ENCODE assay signal across 34 cellular contexts in the genomic region with DNA sequence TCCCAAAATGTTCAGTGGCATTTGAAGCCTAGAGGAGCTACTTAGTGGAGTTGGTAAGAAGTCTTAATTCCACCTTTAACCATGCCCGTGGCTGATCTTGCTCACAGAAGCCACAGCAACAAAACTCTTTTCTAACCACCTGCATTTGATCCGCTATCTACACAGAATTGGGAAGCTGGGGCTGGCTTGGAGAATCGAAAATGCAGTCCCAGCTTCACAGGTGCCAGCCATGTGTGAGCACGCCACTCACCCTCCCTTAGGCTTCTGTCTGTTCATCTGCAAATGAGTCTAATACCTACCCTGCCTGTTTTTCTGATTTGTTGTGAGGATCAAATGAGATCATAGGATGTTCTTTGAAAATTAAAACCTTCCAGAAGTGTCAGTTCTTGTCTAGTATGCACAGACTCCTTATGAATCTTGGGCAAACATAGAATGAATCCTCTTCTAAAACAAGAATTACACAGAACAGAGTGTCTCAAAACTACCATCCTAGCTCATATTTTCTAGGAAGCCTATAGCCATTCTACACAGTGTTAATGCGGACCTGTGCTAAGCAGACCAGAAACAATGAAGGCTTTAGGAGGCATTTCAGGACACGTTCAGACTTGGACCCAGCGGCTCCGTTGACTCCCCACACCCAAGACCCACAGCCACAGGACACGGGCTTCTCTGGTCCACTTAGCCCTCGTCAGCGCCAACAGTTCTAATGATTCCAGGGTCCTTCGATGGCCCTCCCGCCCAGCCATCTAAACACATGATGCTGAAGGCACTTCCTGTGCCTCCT.
A peak's percentile ranks its signal among the peaks of the same experiment; 100 is the strongest.
DNase-seq lines count a peak whose midpoint lies in the region; ATAC-seq, FAIRE-seq and TF ChIP-seq lines count a peak whose summit lies in the region.
"Had no signal": no experiment of that assay in that cellular context is flagged by ENCODE, and none has a peak within 500 bp of the region (broad histone marks: within the 10 kb centered on the region; RNA-seq: fewer than 3 reads in every experiment).

No MANE protein-coding gene starts in this region.

- no peak for TF ChIP-seq POLR2A in GM12891 (IDR thresholded peaks at IDR 0.05; ENCODE audit: low read depth, low read length)

- peak; percentile 64 for ATAC-seq in foreskin keratinocyte
- ATAC-seq in stimulated activated naive B cell treated with anti-CD40 and anti-IgM and Interleukin-4, amounts not matched to agents 10 μg/mL and 1 μg/mL and 100 μg/mL, for 72 hours (replicated peaks) = peak; percentile 18 to 23
- ATAC-seq in GM18867 (IDR thresholded peaks at IDR 0.05; ENCODE audit: unreplicated experiment) = no peak
- no peak for ATAC-seq in CD4-positive, alpha-beta T cell (ENCODE audit: poor library complexity)
- ATAC-seq: heart left ventricle; left ventricle myocardium superior; stimulated activated naive CD8-positive, alpha-beta T cell treated with anti-CD3 and anti-CD28 coated beads, Interleukin-15, amount 100 ng/mL, for 72 hours had no signal

- CTCF ChIA-PET in CD4-positive, alpha-beta T cell (lab: Charles Lee) = no interaction called here

- no peaks in the 10 kb centered on the region for H3K27me3 ChIP-seq in OCI-LY3 (ENCODE audit: low read depth, low read length)
- no peaks in the 10 kb centered on the region for H3K27me3 ChIP-seq in foreskin keratinocyte
- H3K27me3 ChIP-seq in CD4-positive, alpha-beta T cell (ENCODE audit: control insufficient read depth, insufficient read depth, low read length) = no peaks in the 10 kb centered on the region
- H3K27me3 ChIP-seq: heart left ventricle, right atrium auricular region, SJSA1, thyroid gland, vagina had no signal

- intact Hi-C loops in CD4-positive, alpha-beta T cell (cut with DNase I, micrococcal nuclease) = no loop called here

- H3K27ac Mint-ChIP-seq in stimulated activated naive B cell treated with anti-CD40 and anti-IgM and Interleukin-4, amounts not matched to agents 10 μg/mL and 1 μg/mL and 100 μg/mL, for 72 hours = peak overlapping the region; percentile 92
- no peak overlapping the region for H3K27ac Mint-ChIP-seq in CD4-positive, alpha-beta T cell
- H3K27ac Mint-ChIP-seq: activated naive CD8-positive, alpha-beta T cell treated with anti-CD3 and anti-CD28 coated beads, Interleukin-2, amount 10 ng/mL, durations not matched to agents 7 days and 5 days; stimulated activated naive CD8-positive, alpha-beta T cell treated with anti-CD3 and anti-CD28 coated beads, Interleukin-15, amount 100 ng/mL, for 72 hours had no signal

- H3K4me1 Mint-ChIP-seq in stimulated activated naive B cell treated with anti-CD40 and anti-IgM and Interleukin-4, amounts not matched to agents 10 μg/mL and 1 μg/mL and 100 μg/mL, for 72 hours = peaks cover 50 to 80% of the 10 kb centered on the region in 2 donors
- H3K4me1 Mint-ChIP-seq in CD4-positive, alpha-beta T cell (ENCODE audit: low read depth) = no peaks in the 10 kb centered on the region
- H3K4me1 Mint-ChIP-seq: stimulated activated naive CD8-positive, alpha-beta T cell treated with anti-CD3 and anti-CD28 coated beads, Interleukin-15, amount 100 ng/mL, for 72 hours had no signal

- POLR2A ChIA-PET in CD4-positive, alpha-beta T cell (lab: Charles Lee) = no interaction called here

- no peaks in the 10 kb centered on the region for H3K79me2 ChIP-seq in OCI-LY3 (ENCODE audit: low read length)

- peak; percentile 66 for FAIRE-seq in GM12891 (lab: Jason Lieb, UNC)
- FAIRE-seq: astrocyte, G401.6, H1, small intestine had no signal

- H3K4me3 ChIP-seq in OCI-LY3 (ENCODE audit: low read length) = peak overlapping the region; percentile 59; the same call in 1 of the 2 replicates
- H3K4me3 ChIP-seq: coronary artery, heart left ventricle, right atrium auricular region, SJSA1, thyroid gland, vagina had no signal

- H3K4me3 Mint-ChIP-seq in stimulated activated naive B cell treated with anti-CD40 and anti-IgM and Interleukin-4, amounts not matched to agents 10 μg/mL and 1 μg/mL and 100 μg/mL, for 72 hours = peak overlapping the region; percentile 18 to 58
- H3K4me3 Mint-ChIP-seq in CD4-positive, alpha-beta T cell = no peak overlapping the region
- H3K4me3 Mint-ChIP-seq: activated naive CD8-positive, alpha-beta T cell treated with anti-CD3 and anti-CD28 coated beads, Interleukin-2, amount 10 ng/mL, durations not matched to agents 7 days and 5 days; stimulated activated naive CD8-positive, alpha-beta T cell treated with anti-CD3 and anti-CD28 coated beads, Interleukin-15, amount 100 ng/mL, for 72 hours had no signal

- H3K4me2 ChIP-seq in OCI-LY3 (ENCODE audit: low read length) = peak overlapping the region; percentile 86
- H3K4me2 ChIP-seq: KMS-11 had no signal

- 0 out of 2 replicates have a peak overlapping the region, but pooled peaks have one; percentile 6 for H2AFZ ChIP-seq in OCI-LY3 (ENCODE audit: low read depth, low read length)

- H3K27ac ChIP-seq in OCI-LY3 (ENCODE audit: low read length) = peak overlapping the region; percentile 63
- H3K27ac ChIP-seq in foreskin keratinocyte = no peak overlapping the region
- H3K27ac ChIP-seq in CD4-positive, alpha-beta T cell (ENCODE audit: low read depth, low read length) = no peak overlapping the region
- H3K27ac ChIP-seq: C4-2B, coronary artery, epithelial cell of prostate, heart left ventricle, KMS-11, right atrium auricular region, SJSA1, thyroid gland, vagina, WERI-Rb-1 had no signal

- TF ChIP-seq CTCF in OCI-LY3 (IDR thresholded peaks at IDR 0.05; ENCODE audit: low read depth, low read length) (no peak), foreskin keratinocyte (conservative IDR thresholded peaks at IDR 0.05) (no peak)
- TF ChIP-seq CTCF in CD4-positive, alpha-beta T cell (IDR thresholded peaks at IDR 0.05) = no peak

- H3K4me1 ChIP-seq in OCI-LY3 (ENCODE audit: low read length) (peaks cover 58% of the 10 kb centered on the region), foreskin keratinocyte (no peaks in the 10 kb centered on the region)
- H3K4me1 ChIP-seq: SJSA1, thyroid gland had no signal

- peak overlapping the region; percentile 54; the same call in 1 of the 2 replicates for H3K9ac ChIP-seq in OCI-LY3 (ENCODE audit: low read length)
- H3K9ac ChIP-seq: KMS-11 had no signal

- no peaks in the 10 kb centered on the region for H3K36me3 ChIP-seq in OCI-LY3 (replicated peaks; ENCODE audit: low read depth, low read length)
- H3K36me3 ChIP-seq: heart left ventricle, right atrium auricular region, SJSA1, thyroid gland, vagina, WERI-Rb-1 had no signal

- DNase-seq in GM12891 (ENCODE audit: insufficient read length, low spot score) = no peak
- peak in 1 of 2 donors; percentile 50 for DNase-seq in foreskin keratinocyte
- no peak for DNase-seq in stimulated activated naive B cell treated with anti-CD40 and anti-IgM and Interleukin-4, amounts not matched to agents 10 μg/mL and 1 μg/mL and 100 μg/mL, for 72 hours
- DNase-seq in CD4-positive, alpha-beta T cell = no peak
- no peak for DNase-seq in HK-2 (ENCODE audit: unreplicated experiment)
- DNase-seq: activated CD4-positive, alpha-beta T cell treated with anti-CD3 and anti-CD28 coated beads, Interleukin-2, amount 50 U/mL, for 1 hour; activated effector memory CD4-positive, alpha-beta T cell treated with Interleukin-2 at 50 U/mL for 16 hours; activated naive CD8-positive, alpha-beta T cell treated with anti-CD3 and anti-CD28 coated beads, Interleukin-2, amount 10 ng/mL, durations not matched to agents 7 days and 5 days; activated T-cell treated with anti-CD3 and anti-CD28 coated beads, Interleukin-2, amount 50 U/mL, for 1 hour; Caco-2; DMS53; effector CD8-positive, alpha-beta T cell; heart left ventricle; left ventricle myocardium superior; NCI-H1417 treated with DMSO at 0.1 percent for 48 hours; NCI-H2029 treated with DMSO at 0.1 percent for 48 hours; NCI-H69; posterior cingulate gyrus; small intestine; stimulated activated naive CD8-positive, alpha-beta T cell treated with anti-CD3 and anti-CD28 coated beads, Interleukin-15, amount 100 ng/mL, for 72 hours; thyroid gland; WERI-Rb-1 had no signal

- H3K9me3 Mint-ChIP-seq in stimulated activated naive B cell treated with anti-CD40 and anti-IgM and Interleukin-4, amounts not matched to agents 10 μg/mL and 1 μg/mL and 100 μg/mL, for 72 hours = no peaks in the 10 kb centered on the region
- H3K9me3 Mint-ChIP-seq in CD4-positive, alpha-beta T cell = no peaks in the 10 kb centered on the region
- H3K9me3 Mint-ChIP-seq: activated naive CD8-positive, alpha-beta T cell treated with anti-CD3 and anti-CD28 coated beads, Interleukin-2, amount 10 ng/mL, durations not matched to agents 7 days and 5 days; stimulated activated naive CD8-positive, alpha-beta T cell treated with anti-CD3 and anti-CD28 coated beads, Interleukin-15, amount 100 ng/mL, for 72 hours had no signal

- no peaks in the 10 kb centered on the region for H3K27me3 Mint-ChIP-seq in stimulated activated naive B cell treated with anti-CD40 and anti-IgM and Interleukin-4, amounts not matched to agents 10 μg/mL and 1 μg/mL and 100 μg/mL, for 72 hours
- H3K27me3 Mint-ChIP-seq in CD4-positive, alpha-beta T cell = no peaks in the 10 kb centered on the region
- H3K27me3 Mint-ChIP-seq: stimulated activated naive CD8-positive, alpha-beta T cell treated with anti-CD3 and anti-CD28 coated beads, Interleukin-15, amount 100 ng/mL, for 72 hours had no signal

- H4K20me1 ChIP-seq in OCI-LY3 (ENCODE audit: insufficient read depth, low read length) = no peaks in the 10 kb centered on the region

- H3K9me3 ChIP-seq in OCI-LY3 (ENCODE audit: insufficient read depth, low read length) = no peaks in the 10 kb centered on the region
- H3K9me3 ChIP-seq in CD4-positive, alpha-beta T cell (ENCODE audit: control insufficient read depth, low read length) = no peaks in the 10 kb centered on the region
- H3K9me3 ChIP-seq: Caco-2, heart left ventricle, right atrium auricular region, SJSA1, thyroid gland, vagina had no signal

- H3K36me3 Mint-ChIP-seq in stimulated activated naive B cell treated with anti-CD40 and anti-IgM and Interleukin-4, amounts not matched to agents 10 μg/mL and 1 μg/mL and 100 μg/mL, for 72 hours = no peaks in the 10 kb centered on the region
- H3K36me3 Mint-ChIP-seq in CD4-positive, alpha-beta T cell (ENCODE audit: low read depth) = no peaks in the 10 kb centered on the region
- H3K36me3 Mint-ChIP-seq: activated naive CD8-positive, alpha-beta T cell treated with anti-CD3 and anti-CD28 coated beads, Interleukin-2, amount 10 ng/mL, durations not matched to agents 7 days and 5 days had no signal

TF ChIP-seq in GM12891, 5 proteins besides CTCF, POLR2A, EP300 and RAD21:
- TF ChIP-seq SPI1 (IDR thresholded peaks at IDR 0.05; ENCODE audit: low read depth, low read length) (no peak), PAX5 (IDR thresholded peaks at IDR 0.05; ENCODE audit: insufficient read depth, low read length, severe bottlenecking) (no peak), POU2F2 (IDR thresholded peaks at IDR 0.05; ENCODE audit: low read depth, low read length) (no peak), POLR2AphosphoS5 (IDR thresholded peaks at IDR 0.05; ENCODE audit: low read depth, low read length) (no peak), TAF1 (IDR thresholded peaks at IDR 0.05; ENCODE audit: low read depth, low read length) (no peak)

Comparison
In these comparisons a context has a peak if more than half of its experiments do, and no peak if none do; other contexts are left out.
1. ATAC-seq: peak in foreskin keratinocyte (single experiment) and stimulated activated naive B cell treated with anti-CD40 and anti-IgM and Interleukin-4, amounts not matched to agents 10 μg/mL and 1 μg/mL and 100 μg/mL, for 72 hours (2 of 2); none in GM18867 (single experiment) and CD4-positive, alpha-beta T cell (single experiment).